Comparison of ENCODE assay signal across 17 cellular contexts in the genomic region with DNA sequence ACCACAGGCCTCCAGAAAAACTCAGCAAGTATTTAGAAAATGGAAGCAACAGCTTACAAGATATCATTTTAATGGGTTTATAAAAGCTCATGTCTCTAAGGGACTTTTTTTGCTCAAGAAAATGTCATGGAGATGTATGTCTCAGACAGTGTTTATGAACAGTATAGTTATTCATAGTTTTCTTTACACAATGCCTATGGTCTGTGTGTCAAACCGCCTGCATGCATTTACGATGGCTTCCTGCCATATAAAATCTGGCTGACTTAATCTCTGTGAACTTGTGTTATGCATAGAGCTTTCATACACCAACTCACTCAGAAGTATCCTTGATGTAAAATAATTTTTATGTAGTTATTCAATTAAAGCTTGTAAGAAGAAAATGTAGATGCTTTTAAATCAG.
"Had no signal": no experiment of that assay in that cellular context is flagged by ENCODE, and none has a peak within 500 bp of the region (broad histone marks: within the 10 kb centered on the region; RNA-seq: fewer than 3 reads in every experiment).

No MANE protein-coding gene starts in this region.

- H3K27me3 ChIP-seq: cardiac muscle cell, pancreas, spleen, thyroid gland had no signal

- H3K4me3 ChIP-seq: cardiac muscle cell, pancreas, spleen, thyroid gland had no signal

- H3K9me3 ChIP-seq: pancreas, thyroid gland had no signal

- H3K36me3 ChIP-seq: cardiac muscle cell, pancreas, spleen, thyroid gland had no signal

- H3K27ac ChIP-seq: cardiac muscle cell, pancreas, spleen, thyroid gland had no signal

- DNase-seq: activated CD4-positive, alpha-beta T cell treated with anti-CD3 and anti-CD28 coated beads, Interleukin-2, amount 10 ng/mL, durations not matched to agents 7 days and 5 days; activated CD8-positive, alpha-beta memory T cell treated with anti-CD3 and anti-CD28 coated beads, Interleukin-2, amount 50 U/mL, for 4 hours; activated effector memory CD4-positive, alpha-beta T cell treated with Interleukin-2 at 50 U/mL for 16 hours; activated naive CD4-positive, alpha-beta T cell treated with anti-CD3 and anti-CD28 coated beads, Interleukin-2, amount 10 ng/mL, durations not matched to agents 7 days and 5 days; activated naive CD8-positive, alpha-beta T cell treated with anti-CD3 and anti-CD28 coated beads, Interleukin-2, amount 50 U/mL, for 24 hours; activated T-cell treated with anti-CD3 and anti-CD28 coated beads, Interleukin-2, amount 50 U/mL, for 4 hours; effector memory CD8-positive, alpha-beta T cell; head of caudate nucleus; kidney glomerular epithelial cell; mesenchymal stem cell; naive thymus-derived CD4-positive, alpha-beta T cell; pancreas; spleen; stimulated activated naive B cell treated with anti-CD40 and anti-IgM and Interleukin-4, amounts not matched to agents 10 μg/mL and 1 μg/mL and 100 μg/mL, for 72 hours; T1000; thyroid gland had no signal
